Comparison of ENCODE assay signal across 12 cellular contexts in genomic region chr7:80910228-80910627, GRCh38. TPM values are rescaled to one million over a fixed set of nuclear protein-coding genes. Genes with fewer than 3 reads are reported as not detected.
DNase-seq lines count a peak whose midpoint lies in the region; ATAC-seq, FAIRE-seq and TF ChIP-seq lines count a peak whose summit lies in the region.
"Had no signal": no experiment of that assay in that cellular context is flagged by ENCODE, and none has a peak within 500 bp of the region (broad histone marks: within the 10 kb centered on the region; RNA-seq: fewer than 3 reads in every experiment).

No MANE protein-coding gene starts in this region.

- H3K27ac ChIP-seq in heart left ventricle (no peak overlapping the region), left ventricle myocardium inferior (replicated peaks) (no peak overlapping the region), mammary epithelial cell (ENCODE audit: insufficient read depth, low read depth, low read length) (peak overlapping the region; percentile 46), ascending aorta (no peak overlapping the region), GM23248 (no peak overlapping the region)

- peak; percentile 45 to 85 (median 65) for ATAC-seq in heart left ventricle
- ATAC-seq in GM18867 (IDR thresholded peaks at IDR 0.05; ENCODE audit: unreplicated experiment), result no peak
- ATAC-seq: CD8-positive, alpha-beta T cell; GM23338 had no signal

- H3K4me2 ChIP-seq in mammary epithelial cell (ENCODE audit: insufficient read depth, low read depth, low read length) (peak overlapping the region; percentile 39), GM23248 (ENCODE audit: unreplicated experiment) (no peak overlapping the region)
- H3K4me2 ChIP-seq: GM23338 had no signal

- peaks cover 91% of the 10 kb centered on the region for H3K79me2 ChIP-seq in mammary epithelial cell (ENCODE audit: insufficient read depth, low read length)
- H3K79me2 ChIP-seq in GM23248 (ENCODE audit: insufficient read depth), result peaks cover 100% of the 10 kb centered on the region

- H3K4me1 ChIP-seq in heart left ventricle (peaks cover 0 to 30% (median 5%) of the 10 kb centered on the region in 12 donors), left ventricle myocardium inferior (peaks cover 37% of the 10 kb centered on the region), mammary epithelial cell (ENCODE audit: insufficient read depth, low read length) (peaks cover 42% of the 10 kb centered on the region), ascending aorta (no peaks in the 10 kb centered on the region), GM23248 (ENCODE audit: insufficient read depth) (peaks cover 45% of the 10 kb centered on the region)

- intact Hi-C loops in heart left ventricle (cut with DNase I), result loop anchor here in 9 of 10 donors (10.0 kb wide), 6 partner anchors 125 to 555 kb away; no protein-coding TSS in a partner anchor
- intact Hi-C loops in left ventricle myocardium inferior (cut with micrococcal nuclease), result loop anchor here (10.0 kb wide), 1 partner anchor 215 kb away; no protein-coding TSS in a partner anchor
- intact Hi-C loops in mammary epithelial cell (cut with micrococcal nuclease), result loop anchor here (10.0 kb wide), 2 partner anchors 385 to 485 kb away; no protein-coding TSS in a partner anchor
- intact Hi-C loops in ascending aorta (cut with DNase I), result no loop called here

- H3K4me3 ChIP-seq in heart left ventricle (no peak overlapping the region), left ventricle myocardium inferior (no peak overlapping the region), mammary epithelial cell (replicated peaks in 1 of 3; ENCODE audit: insufficient read depth in 1 of 3, low read depth in 2 of 3, low read length in 3 of 3) (peak overlapping the region in 1 of 3 experiments; percentile 7), ascending aorta (no peak overlapping the region), GM23248 (no peak overlapping the region)
- H3K4me3 ChIP-seq: GM23338, HAP-1 had no signal

- FAIRE-seq in H54 (lab: Jason Lieb, UNC), result peak; percentile 36

- H3F3A ChIP-seq in GM23248 (ENCODE audit: insufficient read depth), result peaks cover 62% of the 10 kb centered on the region

- H3K9ac ChIP-seq in mammary epithelial cell (ENCODE audit: insufficient read depth, low read length) (no peak overlapping the region), GM23248 (no peak overlapping the region)

- no peaks in the 10 kb centered on the region for H4K20me1 ChIP-seq in mammary epithelial cell (ENCODE audit: insufficient read depth, low read length)
- peaks cover 4% of the 10 kb centered on the region; the same call in 1 of the 2 replicates for H4K20me1 ChIP-seq in GM23248 (ENCODE audit: insufficient read depth)

- DNase-seq in heart left ventricle, result no peak
- DNase-seq in left ventricle myocardium inferior, result no peak
- no peak for DNase-seq in H54 (ENCODE audit: insufficient read length, low spot score)
- DNase-seq in mammary epithelial cell, result no peak
- DNase-seq in ascending aorta (ENCODE audit: low spot score in 2 of 2), result no peak
- no peak for DNase-seq in GM23248
- DNase-seq: CD8-positive, alpha-beta T cell; COR-L47; DND-41 had no signal

- WGBS in heart left ventricle, 4 donors, result 13 to 28% (median 21%) methylated on average over 1 of the region's 1 CpG
- 0% methylated on average over 1 of the region's 1 CpG for WGBS in mammary epithelial cell (ENCODE audit: low coverage, missing lambda C conversion rate)
- 89 to 93% methylated on average over 1 of the region's 1 CpG for WGBS in GM23248 (ENCODE audit: low coverage in 1 of 2, low lambda C conversion rate in 2 of 2, missing lambda C conversion rate in 2 of 2), 2 experiments

- no TSS peak for BruUV-seq in mammary epithelial cell (replicated peaks; lab: Mats Ljungman, UMichigan)

- dilution Hi-C loops in mammary epithelial cell (cut with HindIII; ENCODE audit: low sequenced_read_pairs), result no loop called here

- TF ChIP-seq CTCF in heart left ventricle (IDR thresholded peaks at IDR 0.05), result no peak
- no peak for TF ChIP-seq CTCF in left ventricle myocardium inferior (IDR thresholded peaks at IDR 0.05; ENCODE audit: borderline replicate concordance)
- no peak for TF ChIP-seq CTCF in mammary epithelial cell (conservative IDR thresholded peaks at IDR 0.05 in 1 of 2, IDR thresholded peaks at IDR 0.05 in 1 of 2; ENCODE audit: extremely low read depth in 1 of 2, insufficient read depth in 1 of 2, low read depth in 1 of 2, low read length in 2 of 2)
- no peak for TF ChIP-seq CTCF in ascending aorta (IDR thresholded peaks at IDR 0.05)

- no peak for TF ChIP-seq POLR2A in heart left ventricle (IDR thresholded peaks at IDR 0.05)
- TF ChIP-seq POLR2A in H54 (IDR thresholded peaks at IDR 0.05; ENCODE audit: low read depth, low read length), result no peak

- no peaks in the 10 kb centered on the region for H3K9me2 ChIP-seq in GM23248 (ENCODE audit: insufficient read depth)

- H3K27me3 ChIP-seq in heart left ventricle (no peaks in the 10 kb centered on the region), left ventricle myocardium inferior (ENCODE audit: low read depth) (no peaks in the 10 kb centered on the region), mammary epithelial cell (ENCODE audit: insufficient read depth, low read length) (no peaks in the 10 kb centered on the region), ascending aorta (no peaks in the 10 kb centered on the region), GM23248 (replicated peaks; ENCODE audit: insufficient read depth) (no peaks in the 10 kb centered on the region)

- in situ Hi-C loops in mammary epithelial cell (cut with MboI; ENCODE audit: low sequenced_read_pairs in 2 of 2) (loop anchor here in 1 of 2 donors (10.0 kb wide), 1 partner anchor 545 kb away; no protein-coding TSS in a partner anchor), GM23248 (cut with MboI) (loop anchor here (10.0 kb wide), 1 partner anchor 205 kb away; no protein-coding TSS in a partner anchor)

- CTCF ChIA-PET in mammary epithelial cell (lab: Charles Lee; ENCODE audit: low non-redundant PET), result no interaction called here

- no peaks in the 10 kb centered on the region for H3K9me3 ChIP-seq in heart left ventricle
- H3K9me3 ChIP-seq in left ventricle myocardium inferior (replicated peaks), result no peaks in the 10 kb centered on the region
- peaks cover 2% of the 10 kb centered on the region for H3K9me3 ChIP-seq in mammary epithelial cell (replicated peaks; ENCODE audit: insufficient read depth, low read length)
- no peaks in the 10 kb centered on the region for H3K9me3 ChIP-seq in ascending aorta
- H3K9me3 ChIP-seq in GM23248 (ENCODE audit: low read depth), result no peaks in the 10 kb centered on the region
- H3K9me3 ChIP-seq: HAP-1 had no signal

- H3K36me3 ChIP-seq in heart left ventricle (peaks cover 0 to 3% (median 0%) of the 10 kb centered on the region in 9 donors), left ventricle myocardium inferior (no peaks in the 10 kb centered on the region), mammary epithelial cell (ENCODE audit: insufficient read depth, low read length) (peaks cover 23% of the 10 kb centered on the region), ascending aorta (no peaks in the 10 kb centered on the region), GM23248 (ENCODE audit: low read depth) (peaks cover 93% of the 10 kb centered on the region)
- H3K36me3 ChIP-seq: HAP-1 had no signal

- no peak overlapping the region for H2AFZ ChIP-seq in mammary epithelial cell (ENCODE audit: low read depth, low read length)
- H2AFZ ChIP-seq in GM23248, result no peak overlapping the region
- H2AFZ ChIP-seq: GM23338 had no signal

RNA-seq across cellular contexts. Expression of gene SEMA3C, which starts 8.6 kb away (rescaled TPM):
- total RNA-seq in heart left ventricle (100 to 1,000 TPM in 1 of 9 donors, 10 to 100 TPM in 8; 40.2 to 110 (median 67.7) TPM), left ventricle myocardium inferior (66.5 TPM), mammary epithelial cell (100 to 1,000 TPM; 312 to 708 TPM), ascending aorta (16.6 TPM)
- polyA plus RNA-seq in heart left ventricle (10 to 100 TPM; 11.7 to 37.1 TPM), mammary epithelial cell (140 TPM), GM23248 (2016; fragmentation: Nextera tagmentation; extraction: Ambion mirVana) (308 and 316 TPM in 2 replicates)
- 473 TPM for polyA minus RNA-seq in mammary epithelial cell
- 612 and 756 TPM in 2 replicates for total RNA-seq in GM23248 (2014; rRNA removed; shearing (Covaris generic))
- total RNA-seq: CD8-positive, alpha-beta T cell had no signal
